15 cellular contexts compared by ENCODE assay signal in the genomic region with DNA sequence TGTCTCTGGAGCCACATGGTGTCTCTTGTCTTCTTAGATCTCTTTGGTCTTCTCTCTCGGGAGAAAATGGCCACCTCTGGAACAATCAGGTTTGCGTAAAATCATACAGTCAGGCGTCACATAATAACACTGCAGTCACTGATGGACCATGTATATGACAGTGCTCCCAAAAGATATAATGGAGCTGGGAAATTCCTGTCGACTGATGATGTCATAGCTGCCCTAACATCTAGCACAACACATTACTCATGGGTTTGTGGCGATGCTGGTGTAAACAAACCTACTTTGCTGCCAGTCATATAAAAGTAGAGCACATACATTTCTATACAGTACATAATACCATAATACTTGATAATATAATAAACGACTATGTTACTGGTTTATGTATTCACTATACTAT. TPM values are rescaled to one million over a fixed set of nuclear protein-coding genes. Genes with fewer than 3 reads are reported as not detected.
DNase-seq lines count a peak whose midpoint lies in the region; ATAC-seq and TF ChIP-seq lines count a peak whose summit lies in the region.
"Had no signal": no experiment of that assay in that cellular context is flagged by ENCODE, and none has a peak within 500 bp of the region (broad histone marks: within the 10 kb centered on the region; RNA-seq: fewer than 3 reads in every experiment).

No MANE protein-coding gene starts in this region.

- H2AK5ac ChIP-seq in trophoblast cell (ENCODE audit: low read length): no peak overlapping the region

- H3K14ac ChIP-seq in trophoblast cell (ENCODE audit: low read length): no peak overlapping the region

- no peak overlapping the region for H2BK12ac ChIP-seq in trophoblast cell (ENCODE audit: low read length)

- no peak overlapping the region for H4K91ac ChIP-seq in trophoblast cell (ENCODE audit: low read depth, low read length)

- no peak overlapping the region for H3K9ac ChIP-seq in endodermal cell (ENCODE audit: extremely low read depth, low read length, poor library complexity, severe bottlenecking)
- H3K9ac ChIP-seq in trophoblast cell (ENCODE audit: low read length): no peak overlapping the region

- 92% methylated on average over 4 to 5 of the region's 6 CpGs for WGBS in endodermal cell (ENCODE audit: insufficient coverage in 1 of 2, insufficient read length in 1 of 2), 2 experiments
- WGBS in trophoblast cell (ENCODE audit: extremely low coverage, insufficient coverage, insufficient read length): no CpG with 5 or more reads among the region's 6 CpGs

- peak overlapping the region; percentile 70 for H3K27ac ChIP-seq in SJSA1
- H3K27ac ChIP-seq in endodermal cell (ENCODE audit: low read depth, low read length): no peak overlapping the region
- H3K27ac ChIP-seq in trophoblast cell (ENCODE audit: low read depth, low read length): no peak overlapping the region
- H3K27ac ChIP-seq: ascending aorta, lower lobe of right lung, neutrophil had no signal

- H3K9me3 Mint-ChIP-seq in endodermal cell: peaks cover 7% of the 10 kb centered on the region

- no peak overlapping the region for H3K18ac ChIP-seq in trophoblast cell (ENCODE audit: low read length)

- TF ChIP-seq CTCF in HFF-Myc (IDR thresholded peaks at IDR 0.05; ENCODE audit: low read depth, low read length, missing control alignments) (no peak), endodermal cell (conservative IDR thresholded peaks at IDR 0.05) (no peak)

- peak; percentile 47 for DNase-seq in HFF-Myc (ENCODE audit: extremely low read depth, low read depth)
- DNase-seq in SJSA1 (ENCODE audit: low read depth in 1 of 2, low spot score in 2 of 2): peak; percentile 62 to 72
- peak; percentile 18 for DNase-seq in endodermal cell
- DNase-seq in trophoblast cell: peak; percentile 86 to 95
- no peak for DNase-seq in Right ventricle myocardium inferior (ENCODE audit: missing footprints)
- DNase-seq in stimulated activated naive CD4-positive, alpha-beta T cell treated with Interleukin-2 at 50 U/mL for 16 hours (lab: John Stamatoyannopoulos, UW): no peak
- DNase-seq: activated CD4-positive, alpha-beta T cell treated with anti-CD3 and anti-CD28 coated beads for 1 hour; activated T-cell treated with anti-CD3 and anti-CD28 coated beads, Interleukin-2, amount 50 U/mL, for 24 hours; lower lobe of right lung; NCI-H2081 treated with DMSO at 0.1 percent for 48 hours; NK-92 treated with Interleukin-12 subunit alpha and Interleukin-12 subunit beta, amount 100 ng/mL, for 24 hours; stimulated activated CD4-positive, alpha-beta T cell treated with anti-CD3 and anti-CD28 coated beads, Interleukin-12 subunit alpha, Interleukin-12 subunit beta, amount 100 ng/mL, for 4 hours had no signal

- H4K12ac ChIP-seq in trophoblast cell (ENCODE audit: low read depth, low read length): no peak overlapping the region

- H2BK120ac ChIP-seq in trophoblast cell (ENCODE audit: insufficient read depth, low read length, poor library complexity): no peak overlapping the region

- H3K4me3 ChIP-seq in HFF-Myc (replicated peaks; ENCODE audit: low read depth, low read length) (no peak overlapping the region), SJSA1 (no peak overlapping the region), endodermal cell (ENCODE audit: low read length) (no peak overlapping the region), trophoblast cell (ENCODE audit: low read depth, low read length) (no peak overlapping the region)
- H3K4me3 ChIP-seq: ascending aorta, lower lobe of right lung had no signal

- H3K27me3 Mint-ChIP-seq in endodermal cell (ENCODE audit: insufficient read depth): no peaks in the 10 kb centered on the region

- peaks cover 9% of the 10 kb centered on the region for H3K4me1 Mint-ChIP-seq in endodermal cell

- H3K79me1 ChIP-seq in trophoblast cell (ENCODE audit: low read length): peaks cover 5% of the 10 kb centered on the region

- peaks cover 38% of the 10 kb centered on the region for H3K4me1 ChIP-seq in SJSA1 (replicated peaks)
- no peaks in the 10 kb centered on the region for H3K4me1 ChIP-seq in endodermal cell (ENCODE audit: control insufficient read depth, insufficient read depth, low read length)
- peaks cover 0 to 4% of the 10 kb centered on the region in 2 experiments for H3K4me1 ChIP-seq in trophoblast cell (ENCODE audit: control insufficient read depth in 1 of 2, insufficient read depth in 2 of 2, low read length in 2 of 2)
- H3K4me1 ChIP-seq: ascending aorta, lower lobe of right lung had no signal

- H3K9me3 ChIP-seq in SJSA1 (replicated peaks) (no peaks in the 10 kb centered on the region), endodermal cell (ENCODE audit: control insufficient read depth, low read length) (no peaks in the 10 kb centered on the region), trophoblast cell (ENCODE audit: insufficient read depth, low read depth, low read length) (no peaks in the 10 kb centered on the region)
- H3K9me3 ChIP-seq: ascending aorta, lower lobe of right lung, neutrophil had no signal

- H3K36me3 ChIP-seq in SJSA1 (no peaks in the 10 kb centered on the region), endodermal cell (ENCODE audit: control insufficient read depth, insufficient read depth, low read length) (no peaks in the 10 kb centered on the region), trophoblast cell (ENCODE audit: control insufficient read depth in 1 of 2, insufficient read depth in 2 of 2, low read length in 2 of 2) (no peaks in the 10 kb centered on the region)
- H3K36me3 ChIP-seq: ascending aorta, lower lobe of right lung, neutrophil had no signal

- no peak overlapping the region for H2BK5ac ChIP-seq in trophoblast cell (ENCODE audit: low read depth, low read length, poor library complexity)

- H3K27ac Mint-ChIP-seq in endodermal cell: no peak overlapping the region
- H3K27ac Mint-ChIP-seq: activated T-cell treated with anti-CD3 and anti-CD28 coated beads, Interleukin-2, amount 50 U/mL, for 24 hours had no signal

- ATAC-seq in Right ventricle myocardium inferior (no peak), GM21825 (IDR thresholded peaks at IDR 0.05; ENCODE audit: unreplicated experiment) (no peak)
- ATAC-seq: lower lobe of right lung had no signal

- H3K4me2 ChIP-seq in trophoblast cell (ENCODE audit: low read length): no peak overlapping the region

- no peaks in the 10 kb centered on the region for H3K36me3 Mint-ChIP-seq in endodermal cell (ENCODE audit: low read depth)

- no peak overlapping the region for H3K4me3 Mint-ChIP-seq in endodermal cell
- H3K4me3 Mint-ChIP-seq: activated T-cell treated with anti-CD3 and anti-CD28 coated beads, Interleukin-2, amount 50 U/mL, for 24 hours had no signal

- intact Hi-C loops in Right ventricle myocardium inferior (cut with DNase I): no loop called here

- H4K8ac ChIP-seq in trophoblast cell (ENCODE audit: low read depth, low read length): no peak overlapping the region

- no peaks in the 10 kb centered on the region for H3K79me2 ChIP-seq in trophoblast cell (ENCODE audit: control insufficient read depth, insufficient read depth, low read length, poor library complexity)

- H3K23ac ChIP-seq in trophoblast cell (ENCODE audit: low read length): no peak overlapping the region

- no peak overlapping the region for H2AFZ ChIP-seq in trophoblast cell (ENCODE audit: insufficient read depth, low read length, poor library complexity)

- no peak overlapping the region for H3K4ac ChIP-seq in trophoblast cell (ENCODE audit: low read depth, low read length)

- no peaks in the 10 kb centered on the region for H3K27me3 ChIP-seq in SJSA1 (replicated peaks)
- no peaks in the 10 kb centered on the region for H3K27me3 ChIP-seq in endodermal cell (ENCODE audit: control insufficient read depth, insufficient read depth, low read length, poor library complexity, severe bottlenecking)
- H3K27me3 ChIP-seq in trophoblast cell (ENCODE audit: insufficient read depth, low read length): no peaks in the 10 kb centered on the region
- H3K27me3 ChIP-seq: ascending aorta, neutrophil had no signal

RNA-seq across cellular contexts. Expression of a gene that starts 30.1 kb away (rescaled TPM):
- 21.5 and 30.6 TPM in 2 replicates for total RNA-seq in SJSA1 (2014; rRNA removed; shearing (Covaris generic))
- total RNA-seq in endodermal cell: 10 to 100 TPM; 66.6 to 87.5 TPM
- 68.8 TPM for polyA plus RNA-seq in endodermal cell (2013, experiment 1 of 2)
- polyA plus RNA-seq in endodermal cell (2013, experiment 2 of 2): 63.3 TPM
- polyA plus RNA-seq in trophoblast cell (2013): 251 and 256 TPM in 2 replicates
- total RNA-seq in Right ventricle myocardium inferior: 6.7 TPM

Comparison
In these comparisons a context has a peak if more than half of its experiments do, and no peak if none do; other contexts are left out.
1. DNase-seq: peak in HFF-Myc (single experiment), SJSA1 (2 of 2), endodermal cell (single experiment) and trophoblast cell (2 of 2); none in Right ventricle myocardium inferior (single experiment) and stimulated activated naive CD4-positive, alpha-beta T cell treated with Interleukin-2 at 50 U/mL for 16 hours (single experiment).